In the genomic region with DNA sequence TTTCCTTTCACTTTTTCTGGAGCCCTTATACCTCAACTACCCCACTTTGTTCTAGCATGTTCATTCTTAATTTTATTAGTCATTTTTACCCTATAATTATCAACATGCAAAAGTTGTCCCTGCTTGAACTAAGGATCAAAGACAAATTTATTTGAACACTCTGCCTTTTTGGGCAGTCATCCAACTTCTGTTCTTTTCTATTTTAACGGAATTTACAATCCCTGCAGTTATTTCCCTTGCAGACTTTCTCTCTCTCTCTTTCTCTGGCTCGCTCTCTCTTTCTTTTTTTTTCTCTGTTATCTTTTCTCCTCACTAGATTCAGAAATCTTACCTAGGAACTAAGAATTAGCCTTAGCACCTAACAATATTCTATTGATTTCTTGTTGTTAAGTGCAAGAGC, we compare ENCODE assay signal across 16 cellular contexts.
A peak's percentile ranks its signal among the peaks of the same experiment; 100 is the strongest.
DNase-seq lines count a peak whose midpoint lies in the region; ATAC-seq and TF ChIP-seq lines count a peak whose summit lies in the region.
"Had no signal": no experiment of that assay in that cellular context is flagged by ENCODE, and none has a peak within 500 bp of the region (broad histone marks: within the 10 kb centered on the region; RNA-seq: fewer than 3 reads in every experiment).

No MANE protein-coding gene starts in this region.

- H3K4me3 ChIP-seq in fibroblast of mammary gland (ENCODE audit: control insufficient read depth, low read depth, low read length), result no peak overlapping the region
- no peak overlapping the region for H3K4me3 ChIP-seq in MG63

- H3K27ac Mint-ChIP-seq in nephron, result peak overlapping the region; percentile 6 to 77 (median 42)

- TF ChIP-seq CTCF in fibroblast of mammary gland (conservative IDR thresholded peaks at IDR 0.05; ENCODE audit: control insufficient read depth, insufficient read depth, low read depth, low read length) (no peak), nephron (IDR thresholded peaks at IDR 0.05; ENCODE audit: unreplicated experiment in 3 of 3) (no peak)

- ATAC-seq in HG03520 (IDR thresholded peaks at IDR 0.05; ENCODE audit: unreplicated experiment), result no peak
- ATAC-seq: SK-N-SH treated with all-trans-retinoic acid at 6 μM for 48 hours had no signal

- no peak overlapping the region for H3K4me3 Mint-ChIP-seq in nephron

- no peaks in the 10 kb centered on the region for H3K36me3 Mint-ChIP-seq in nephron (ENCODE audit: low read depth)

- H3K9me3 Mint-ChIP-seq in nephron, result no peaks in the 10 kb centered on the region

- H3K27me3 ChIP-seq in MG63, result no peaks in the 10 kb centered on the region

- H3K27me3 Mint-ChIP-seq in nephron (ENCODE audit: low read depth), result no peaks in the 10 kb centered on the region

- DNase-seq in COR-L47 (lab: John Stamatoyannopoulos, UW) (peak; percentile 48), NCI-H2227 treated with DMSO at 0.1 percent for 48 hours (lab: John Stamatoyannopoulos, UW) (peak; percentile 67), fibroblast of mammary gland (ENCODE audit: low read depth) (peak; percentile 11), MG63 (no peak), SK-N-DZ (ENCODE audit: low spot score) (no peak)
- DNase-seq: AML-193, Caco-2, DMS53, IMR-90, Karpas-422, NCI-H2029 treated with DMSO at 0.1 percent for 48 hours, NCI-H510A treated with DMSO at 0.1 percent for 48 hours, Right ventricle myocardium superior had no signal

- no peaks in the 10 kb centered on the region for H3K9me3 ChIP-seq in MG63
- H3K9me3 ChIP-seq: Caco-2 had no signal

- no peaks in the 10 kb centered on the region for H3K36me3 ChIP-seq in MG63

- H3K4me1 Mint-ChIP-seq in nephron, result peaks cover 8% of the 10 kb centered on the region

Comparison
In these comparisons a context has a peak if more than half of its experiments do, and no peak if none do; other contexts are left out.
1. DNase-seq: peak in COR-L47 (single experiment), NCI-H2227 treated with DMSO at 0.1 percent for 48 hours (single experiment) and fibroblast of mammary gland (single experiment); none in MG63 (single experiment) and SK-N-DZ (single experiment).